Comparison of ENCODE assay signal across 20 cellular contexts in genomic region chr14:95956601-95957460, GRCh38.
"Had no signal": no experiment of that assay in that cellular context is flagged by ENCODE, and none has a peak within 500 bp of the region (broad histone marks: within the 10 kb centered on the region; RNA-seq: fewer than 3 reads in every experiment).

No MANE protein-coding gene starts in this region.

- H3K4me3 ChIP-seq: ovary, thyroid gland had no signal

- H3K36me3 ChIP-seq: ovary, thyroid gland, WERI-Rb-1 had no signal

- H3K27me3 ChIP-seq: ovary, thyroid gland had no signal

- DNase-seq: activated CD4-positive, alpha-beta T cell treated with anti-CD3 and anti-CD28 coated beads, Interleukin-2, amount 50 U/mL, for 4 hours; activated gamma-delta T cell treated with Interleukin-2 at 50 U/mL for 16 hours; activated T-cell treated with anti-CD3 and anti-CD28 coated beads for 4 hours; cerebellar nuclear complex; effector CD8-positive, alpha-beta T cell; foreskin melanocyte; head of caudate nucleus; left cardiac atrium; naive thymus-derived CD8-positive, alpha-beta T cell; ovary; stimulated activated naive CD4-positive, alpha-beta T cell; T-helper 17 cell; thyroid gland; WERI-Rb-1 had no signal

- H3K9me3 ChIP-seq: ovary, thyroid gland had no signal

- H3K4me1 Mint-ChIP-seq: naive thymus-derived CD8-positive, alpha-beta T cell; T-helper 17 cell had no signal

- ATAC-seq: left cardiac atrium; naive thymus-derived CD8-positive, alpha-beta T cell; sciatic nerve; T-helper 17 cell had no signal

- H3K36me3 Mint-ChIP-seq: activated naive CD8-positive, alpha-beta T cell had no signal

- H3K4me3 Mint-ChIP-seq: activated naive CD8-positive, alpha-beta T cell; activated T-helper 1 cell treated with anti-CD3 and anti-CD28 coated beads, Interleukin-12 subunit alpha, Interleukin-12 subunit beta, Interleukin-2, Interleukin-4 antibody, amounts not matched to agents 30 ng/mL and 10 ng/mL and 1 ng/mL, durations not matched to agents 14 hours and 24 hours and 36 hours; dendritic cell treated with granulocyte-macrophage colony-stimulating factor and Interleukin-4, amounts not matched to agents 40 ng/mL and 50 ng/mL, for 4 days; naive thymus-derived CD8-positive, alpha-beta T cell; T-helper 17 cell had no signal

- H3K9me3 Mint-ChIP-seq: activated T-helper 1 cell treated with anti-CD3 and anti-CD28 coated beads, Interleukin-12 subunit alpha, Interleukin-12 subunit beta, Interleukin-2, Interleukin-4 antibody, amounts not matched to agents 30 ng/mL and 10 ng/mL and 1 ng/mL, durations not matched to agents 14 hours and 24 hours and 36 hours; dendritic cell treated with granulocyte-macrophage colony-stimulating factor and Interleukin-4, amounts not matched to agents 40 ng/mL and 50 ng/mL, for 4 days; naive thymus-derived CD8-positive, alpha-beta T cell had no signal

- H3K27ac ChIP-seq: epithelial cell of prostate, ovary, thyroid gland, WERI-Rb-1 had no signal

- H3K27ac Mint-ChIP-seq: activated naive CD8-positive, alpha-beta T cell; activated T-helper 1 cell treated with anti-CD3 and anti-CD28 coated beads, Interleukin-12 subunit alpha, Interleukin-12 subunit beta, Interleukin-2, Interleukin-4 antibody, amounts not matched to agents 30 ng/mL and 10 ng/mL and 1 ng/mL, durations not matched to agents 14 hours and 24 hours and 36 hours; dendritic cell treated with granulocyte-macrophage colony-stimulating factor and Interleukin-4, amounts not matched to agents 40 ng/mL and 50 ng/mL, for 4 days; naive thymus-derived CD8-positive, alpha-beta T cell; T-helper 17 cell had no signal

- FAIRE-seq: bronchial epithelial cell had no signal

- H3K4me1 ChIP-seq: thyroid gland had no signal

- H3K27me3 Mint-ChIP-seq: dendritic cell treated with granulocyte-macrophage colony-stimulating factor and Interleukin-4, amounts not matched to agents 40 ng/mL and 50 ng/mL, for 4 days had no signal
